In genomic region chr12:4850857-4851380, GRCh38 we compare ENCODE assay signal across 15 cellular contexts.
"Had no signal": no experiment of that assay in that cellular context is flagged by ENCODE, and none has a peak within 500 bp of the region (broad histone marks: within the 10 kb centered on the region; RNA-seq: fewer than 3 reads in every experiment).

No MANE protein-coding gene starts in this region.

- DNase-seq: cortex of kidney; effector CD4-positive, alpha-beta T cell; foreskin fibroblast; gastrocnemius medialis; head of caudate nucleus; kidney; mesenchymal stem cell; mucosa of descending colon; naive B cell; psoas muscle; right cardiac atrium; sigmoid colon; stimulated activated CD4-positive, alpha-beta T cell treated with anti-CD3 and anti-CD28 coated beads, Interleukin-2, amount 100 ng/mL, for 24 hours; stimulated activated CD4-positive, alpha-beta T cell treated with anti-CD3 and anti-CD28 coated beads, Interleukin-4, amount 100 ng/mL, for 24 hours; upper lobe of left lung had no signal
